In genomic region chr7:105013283-105013817, GRCh38 we compare ENCODE assay signal across 8 cellular contexts.
DNase-seq lines count a peak whose midpoint lies in the region; ATAC-seq and TF ChIP-seq lines count a peak whose summit lies in the region.

No MANE protein-coding gene starts in this region.

- H3K27ac ChIP-seq in DND-41 (ENCODE audit: low read length): peak overlapping the region; percentile 98
- peak overlapping the region; percentile 99 for H3K27ac ChIP-seq in KOPT-K1 (ENCODE audit: low read depth, low read length, poor library complexity, severe bottlenecking)

- peak overlapping the region; percentile 100 for H3K27ac Mint-ChIP-seq in nephron

- peaks cover 31% of the 10 kb centered on the region for H3K36me3 ChIP-seq in DND-41 (ENCODE audit: insufficient read depth, low read length)
- H3K36me3 ChIP-seq in KOPT-K1 (ENCODE audit: insufficient read depth, low read length): peaks cover 23% of the 10 kb centered on the region

- H4K20me1 ChIP-seq in DND-41 (ENCODE audit: insufficient read depth, low read length): peaks cover 37% of the 10 kb centered on the region; the same call in 1 of the 2 replicates

- H3K4me3 Mint-ChIP-seq in nephron: peak overlapping the region; percentile 93 to 99 (median 98)

- H3K4me1 Mint-ChIP-seq in nephron: peaks cover 40% of the 10 kb centered on the region

- H3K9ac ChIP-seq in DND-41 (ENCODE audit: low read depth, low read length): peak overlapping the region; percentile 90

- ATAC-seq in DND-41 (ENCODE audit: insufficient read depth, low read depth) (peak; percentile 67), GM21723 (IDR thresholded peaks at IDR 0.05; ENCODE audit: unreplicated experiment) (peak; percentile 30)
- peak; percentile 62 for ATAC-seq in stimulated activated naive CD8-positive, alpha-beta T cell treated with anti-CD3 and anti-CD28 coated beads, Interleukin-15, Interleukin-2, amounts not matched to agents 100 U/mL and 50 U/mL, for 24 hours

- H3K9me3 ChIP-seq in DND-41 (ENCODE audit: insufficient read depth, low read length, severe bottlenecking): no peaks in the 10 kb centered on the region
- H3K9me3 ChIP-seq in KOPT-K1 (ENCODE audit: insufficient read depth, low read length, poor library complexity, severe bottlenecking): no peaks in the 10 kb centered on the region

- no peaks in the 10 kb centered on the region for H3K27me3 ChIP-seq in DND-41 (ENCODE audit: insufficient read depth, low read length, poor library complexity)

- DNase-seq in DND-41: peak; percentile 94
- DNase-seq in RKO (ENCODE audit: low spot score): peak; percentile 97
- peak; percentile 93 for DNase-seq in activated T-helper 9 cell treated with anti-CD3 and anti-CD28 coated beads, Interleukin-2, amount 50 U/mL, for 16 hours (ENCODE audit: low read depth)
- peak; percentile 96 for DNase-seq in fibroblast of pulmonary artery (ENCODE audit: low read depth)
- peak; percentile 93 for DNase-seq in stimulated activated naive CD8-positive, alpha-beta T cell treated with anti-CD3 and anti-CD28 coated beads, Interleukin-15, Interleukin-2, amounts not matched to agents 100 U/mL and 50 U/mL, for 24 hours

- peaks cover 52% of the 10 kb centered on the region for H3K79me2 ChIP-seq in DND-41 (ENCODE audit: insufficient read depth, low read length)

- H3K4me2 ChIP-seq in DND-41 (ENCODE audit: insufficient read depth, low read length): peak overlapping the region; percentile 62

- peaks cover 8% of the 10 kb centered on the region for H3K36me3 Mint-ChIP-seq in nephron (ENCODE audit: low read depth)

- peak overlapping the region; percentile 72 for H2AFZ ChIP-seq in DND-41 (ENCODE audit: low read depth, low read length)

- H3K27me3 Mint-ChIP-seq in nephron (ENCODE audit: low read depth): peaks cover 3% of the 10 kb centered on the region

- TF ChIP-seq CTCF in DND-41 (IDR thresholded peaks at IDR 0.05; ENCODE audit: borderline replicate concordance, extremely low read depth, low read length, poor library complexity, severe bottlenecking) (peak; percentile 74), fibroblast of pulmonary artery (IDR thresholded peaks at IDR 0.05; ENCODE audit: low read length, missing control alignments) (peak; percentile 54), nephron (IDR thresholded peaks at IDR 0.05; ENCODE audit: unreplicated experiment in 3 of 3) (peak; percentile 45 to 57 (median 55))

- peaks cover 57% of the 10 kb centered on the region for H3K4me1 ChIP-seq in DND-41 (ENCODE audit: insufficient read depth, low read length)

- no peaks in the 10 kb centered on the region for H3K9me3 Mint-ChIP-seq in nephron

- peak overlapping the region; percentile 83 to 91 for H3K4me3 ChIP-seq in DND-41 (ENCODE audit: low read depth in 1 of 2, low read length in 2 of 2)
- H3K4me3 ChIP-seq in fibroblast of pulmonary artery (replicated peaks; ENCODE audit: low read depth, low read length): peak overlapping the region; percentile 68

Comparison
In these comparisons a context has a peak if more than half of its experiments do, and no peak if none do; other contexts are left out.
1. Peak in every context shown above with its lines: DNase-seq, ATAC-seq, H3K4me3 ChIP-seq and H3K27ac ChIP-seq.